ENCODE assay signal across 1 cellular context in the genomic region with DNA sequence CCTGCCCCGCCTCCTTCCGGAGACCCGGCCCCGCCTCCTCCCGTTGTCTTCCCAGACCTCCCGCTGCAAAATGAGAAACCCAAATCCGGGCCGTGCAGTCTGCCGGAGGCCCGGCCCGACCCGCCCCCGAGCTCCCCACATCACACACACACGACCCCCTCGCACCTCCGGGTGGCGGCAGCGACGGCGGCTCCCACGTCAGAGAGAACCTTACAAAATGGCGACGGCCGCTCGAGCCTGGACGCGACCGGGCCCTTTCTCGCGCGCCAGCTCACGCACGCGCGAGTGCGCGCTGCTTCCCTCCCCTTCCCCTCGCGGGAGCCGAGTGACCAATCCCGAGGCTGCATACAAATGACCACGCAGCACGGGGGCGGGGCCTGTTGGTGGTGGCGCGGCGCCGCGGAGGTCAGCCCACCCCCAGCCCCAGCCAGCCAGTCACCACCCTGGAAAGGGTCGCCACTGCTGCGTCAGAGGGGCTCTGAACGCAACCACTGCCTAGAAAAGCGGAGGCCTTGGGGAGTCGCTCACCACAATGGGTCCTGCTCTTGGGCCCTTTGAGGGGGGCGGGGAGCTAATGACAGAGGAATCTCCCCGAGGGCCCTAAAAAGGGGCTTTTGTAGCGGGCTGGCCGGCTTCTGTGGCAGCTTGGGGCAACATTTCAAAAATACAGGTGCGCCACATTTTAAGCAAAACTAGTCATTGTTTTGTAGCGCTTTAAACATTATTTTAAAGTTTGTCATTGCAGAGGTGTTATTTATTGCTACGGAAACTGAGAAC.
A peak's percentile ranks its signal among the peaks of the same experiment; 100 is the strongest.
TF ChIP-seq lines count a peak whose summit lies in the region.

A gene with protein sequence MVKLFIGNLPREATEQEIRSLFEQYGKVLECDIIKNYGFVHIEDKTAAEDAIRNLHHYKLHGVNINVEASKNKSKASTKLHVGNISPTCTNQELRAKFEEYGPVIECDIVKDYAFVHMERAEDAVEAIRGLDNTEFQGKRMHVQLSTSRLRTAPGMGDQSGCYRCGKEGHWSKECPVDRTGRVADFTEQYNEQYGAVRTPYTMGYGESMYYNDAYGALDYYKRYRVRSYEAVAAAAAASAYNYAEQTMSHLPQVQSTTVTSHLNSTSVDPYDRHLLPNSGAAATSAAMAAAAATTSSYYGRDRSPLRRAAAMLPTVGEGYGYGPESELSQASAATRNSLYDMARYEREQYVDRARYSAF (minus strand): TSS at position 289 of the 777 bp plus-strand sequence. CDS start 808 bp downstream, outside the sequence.

TF ChIP-seq in HepG2, 621 proteins besides CTCF, POLR2A, EP300 and RAD21 (continued from another document and continues in another):
- 0 out of 2 replicates have a peak, but pooled peaks have one; percentile 21 for TF ChIP-seq SOX13 (IDR thresholded peaks at IDR 0.05)
- no peak; a peak in 1 of 4 replicates for TF ChIP-seq SOX13 (CRISPR knock-in tag; conservative IDR thresholded peaks at IDR 0.05 in 1 of 2, IDR thresholded peaks at IDR 0.05 in 1 of 2)
- TF ChIP-seq, protein P1, sequence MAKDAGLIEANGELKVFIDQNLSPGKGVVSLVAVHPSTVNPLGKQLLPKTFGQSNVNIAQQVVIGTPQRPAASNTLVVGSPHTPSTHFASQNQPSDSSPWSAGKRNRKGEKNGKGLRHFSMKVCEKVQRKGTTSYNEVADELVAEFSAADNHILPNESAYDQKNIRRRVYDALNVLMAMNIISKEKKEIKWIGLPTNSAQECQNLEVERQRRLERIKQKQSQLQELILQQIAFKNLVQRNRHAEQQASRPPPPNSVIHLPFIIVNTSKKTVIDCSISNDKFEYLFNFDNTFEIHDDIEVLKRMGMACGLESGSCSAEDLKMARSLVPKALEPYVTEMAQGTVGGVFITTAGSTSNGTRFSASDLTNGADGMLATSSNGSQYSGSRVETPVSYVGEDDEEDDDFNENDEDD (CRISPR knock-in tag; IDR thresholded peaks at IDR 0.05; ENCODE audit: borderline replicate concordance) = peak; percentile 93
- TF ChIP-seq, protein P2, sequence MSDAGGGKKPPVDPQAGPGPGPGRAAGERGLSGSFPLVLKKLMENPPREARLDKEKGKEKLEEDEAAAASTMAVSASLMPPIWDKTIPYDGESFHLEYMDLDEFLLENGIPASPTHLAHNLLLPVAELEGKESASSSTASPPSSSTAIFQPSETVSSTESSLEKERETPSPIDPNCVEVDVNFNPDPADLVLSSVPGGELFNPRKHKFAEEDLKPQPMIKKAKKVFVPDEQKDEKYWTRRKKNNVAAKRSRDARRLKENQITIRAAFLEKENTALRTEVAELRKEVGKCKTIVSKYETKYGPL (CRISPR knock-in tag; IDR thresholded peaks at IDR 0.05) = no peak
- TF ChIP-seq, protein P3, sequence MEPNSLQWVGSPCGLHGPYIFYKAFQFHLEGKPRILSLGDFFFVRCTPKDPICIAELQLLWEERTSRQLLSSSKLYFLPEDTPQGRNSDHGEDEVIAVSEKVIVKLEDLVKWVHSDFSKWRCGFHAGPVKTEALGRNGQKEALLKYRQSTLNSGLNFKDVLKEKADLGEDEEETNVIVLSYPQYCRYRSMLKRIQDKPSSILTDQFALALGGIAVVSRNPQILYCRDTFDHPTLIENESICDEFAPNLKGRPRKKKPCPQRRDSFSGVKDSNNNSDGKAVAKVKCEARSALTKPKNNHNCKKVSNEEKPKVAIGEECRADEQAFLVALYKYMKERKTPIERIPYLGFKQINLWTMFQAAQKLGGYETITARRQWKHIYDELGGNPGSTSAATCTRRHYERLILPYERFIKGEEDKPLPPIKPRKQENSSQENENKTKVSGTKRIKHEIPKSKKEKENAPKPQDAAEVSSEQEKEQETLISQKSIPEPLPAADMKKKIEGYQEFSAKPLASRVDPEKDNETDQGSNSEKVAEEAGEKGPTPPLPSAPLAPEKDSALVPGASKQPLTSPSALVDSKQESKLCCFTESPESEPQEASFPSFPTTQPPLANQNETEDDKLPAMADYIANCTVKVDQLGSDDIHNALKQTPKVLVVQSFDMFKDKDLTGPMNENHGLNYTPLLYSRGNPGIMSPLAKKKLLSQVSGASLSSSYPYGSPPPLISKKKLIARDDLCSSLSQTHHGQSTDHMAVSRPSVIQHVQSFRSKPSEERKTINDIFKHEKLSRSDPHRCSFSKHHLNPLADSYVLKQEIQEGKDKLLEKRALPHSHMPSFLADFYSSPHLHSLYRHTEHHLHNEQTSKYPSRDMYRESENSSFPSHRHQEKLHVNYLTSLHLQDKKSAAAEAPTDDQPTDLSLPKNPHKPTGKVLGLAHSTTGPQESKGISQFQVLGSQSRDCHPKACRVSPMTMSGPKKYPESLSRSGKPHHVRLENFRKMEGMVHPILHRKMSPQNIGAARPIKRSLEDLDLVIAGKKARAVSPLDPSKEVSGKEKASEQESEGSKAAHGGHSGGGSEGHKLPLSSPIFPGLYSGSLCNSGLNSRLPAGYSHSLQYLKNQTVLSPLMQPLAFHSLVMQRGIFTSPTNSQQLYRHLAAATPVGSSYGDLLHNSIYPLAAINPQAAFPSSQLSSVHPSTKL (CRISPR knock-in tag; IDR thresholded peaks at IDR 0.05) = peak; percentile 36; the same call in 1 of the 2 replicates
- no peak for TF ChIP-seq ZNF354B (CRISPR knock-in tag; IDR thresholded peaks at IDR 0.05)
- no peak; the same call in 1 of the 2 replicates for TF ChIP-seq ZNF138 (CRISPR knock-in tag; IDR thresholded peaks at IDR 0.05; ENCODE audit: low read depth)
- TF ChIP-seq ZFX (CRISPR knock-in tag; IDR thresholded peaks at IDR 0.05; ENCODE audit: low read depth) = peak; percentile 86
- TF ChIP-seq, protein P4, sequence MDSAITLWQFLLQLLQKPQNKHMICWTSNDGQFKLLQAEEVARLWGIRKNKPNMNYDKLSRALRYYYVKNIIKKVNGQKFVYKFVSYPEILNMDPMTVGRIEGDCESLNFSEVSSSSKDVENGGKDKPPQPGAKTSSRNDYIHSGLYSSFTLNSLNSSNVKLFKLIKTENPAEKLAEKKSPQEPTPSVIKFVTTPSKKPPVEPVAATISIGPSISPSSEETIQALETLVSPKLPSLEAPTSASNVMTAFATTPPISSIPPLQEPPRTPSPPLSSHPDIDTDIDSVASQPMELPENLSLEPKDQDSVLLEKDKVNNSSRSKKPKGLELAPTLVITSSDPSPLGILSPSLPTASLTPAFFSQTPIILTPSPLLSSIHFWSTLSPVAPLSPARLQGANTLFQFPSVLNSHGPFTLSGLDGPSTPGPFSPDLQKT (CRISPR knock-in tag; IDR thresholded peaks at IDR 0.05; ENCODE audit: borderline replicate concordance) = no peak
- TF ChIP-seq SP4 (CRISPR knock-in tag; IDR thresholded peaks at IDR 0.05) = peak; percentile 73; the same call in 1 of the 2 replicates
- TF ChIP-seq ISX (CRISPR knock-in tag; conservative IDR thresholded peaks at IDR 0.05) = no peak
- 0 out of 2 replicates have a peak, but pooled peaks have one; percentile 27 for TF ChIP-seq ZNF317 (CRISPR knock-in tag; IDR thresholded peaks at IDR 0.05)
- no peak; the same call in 1 of the 2 replicates for TF ChIP-seq HDAC1 (CRISPR knock-in tag; IDR thresholded peaks at IDR 0.05)
- no peak for TF ChIP-seq ZNF773 (CRISPR knock-in tag; IDR thresholded peaks at IDR 0.05; ENCODE audit: borderline replicate concordance)
- TF ChIP-seq, protein P5, sequence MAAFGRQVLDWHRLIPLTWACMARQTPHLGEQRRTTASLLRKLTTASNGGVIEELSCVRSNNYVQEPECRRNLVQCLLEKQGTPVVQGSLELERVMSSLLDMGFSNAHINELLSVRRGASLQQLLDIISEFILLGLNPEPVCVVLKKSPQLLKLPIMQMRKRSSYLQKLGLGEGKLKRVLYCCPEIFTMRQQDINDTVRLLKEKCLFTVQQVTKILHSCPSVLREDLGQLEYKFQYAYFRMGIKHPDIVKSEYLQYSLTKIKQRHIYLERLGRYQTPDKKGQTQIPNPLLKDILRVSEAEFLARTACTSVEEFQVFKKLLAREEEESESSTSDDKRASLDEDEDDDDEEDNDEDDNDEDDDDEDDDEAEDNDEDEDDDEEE (CRISPR knock-in tag; IDR thresholded peaks at IDR 0.05) = peak; percentile 58; the same call in 1 of the 2 replicates
- TF ChIP-seq ZNF546 (CRISPR knock-in tag; conservative IDR thresholded peaks at IDR 0.05) = peak; percentile 69
- TF ChIP-seq, protein P6, sequence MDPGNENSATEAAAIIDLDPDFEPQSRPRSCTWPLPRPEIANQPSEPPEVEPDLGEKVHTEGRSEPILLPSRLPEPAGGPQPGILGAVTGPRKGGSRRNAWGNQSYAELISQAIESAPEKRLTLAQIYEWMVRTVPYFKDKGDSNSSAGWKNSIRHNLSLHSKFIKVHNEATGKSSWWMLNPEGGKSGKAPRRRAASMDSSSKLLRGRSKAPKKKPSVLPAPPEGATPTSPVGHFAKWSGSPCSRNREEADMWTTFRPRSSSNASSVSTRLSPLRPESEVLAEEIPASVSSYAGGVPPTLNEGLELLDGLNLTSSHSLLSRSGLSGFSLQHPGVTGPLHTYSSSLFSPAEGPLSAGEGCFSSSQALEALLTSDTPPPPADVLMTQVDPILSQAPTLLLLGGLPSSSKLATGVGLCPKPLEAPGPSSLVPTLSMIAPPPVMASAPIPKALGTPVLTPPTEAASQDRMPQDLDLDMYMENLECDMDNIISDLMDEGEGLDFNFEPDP (CRISPR knock-in tag; conservative IDR thresholded peaks at IDR 0.05) = 0 out of 2 replicates have a peak, but pooled peaks have one; percentile 63
- TF ChIP-seq, protein P7, sequence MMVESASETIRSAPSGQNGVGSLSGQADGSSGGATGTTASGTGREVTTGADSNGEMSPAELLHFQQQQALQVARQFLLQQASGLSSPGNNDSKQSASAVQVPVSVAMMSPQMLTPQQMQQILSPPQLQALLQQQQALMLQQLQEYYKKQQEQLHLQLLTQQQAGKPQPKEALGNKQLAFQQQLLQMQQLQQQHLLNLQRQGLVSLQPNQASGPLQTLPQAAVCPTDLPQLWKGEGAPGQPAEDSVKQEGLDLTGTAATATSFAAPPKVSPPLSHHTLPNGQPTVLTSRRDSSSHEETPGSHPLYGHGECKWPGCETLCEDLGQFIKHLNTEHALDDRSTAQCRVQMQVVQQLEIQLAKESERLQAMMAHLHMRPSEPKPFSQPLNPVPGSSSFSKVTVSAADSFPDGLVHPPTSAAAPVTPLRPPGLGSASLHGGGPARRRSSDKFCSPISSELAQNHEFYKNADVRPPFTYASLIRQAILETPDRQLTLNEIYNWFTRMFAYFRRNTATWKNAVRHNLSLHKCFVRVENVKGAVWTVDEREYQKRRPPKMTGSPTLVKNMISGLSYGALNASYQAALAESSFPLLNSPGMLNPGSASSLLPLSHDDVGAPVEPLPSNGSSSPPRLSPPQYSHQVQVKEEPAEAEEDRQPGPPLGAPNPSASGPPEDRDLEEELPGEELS (CRISPR knock-in tag; IDR thresholded peaks at IDR 0.05) = no peak; the same call in 1 of the 2 replicates
- TF ChIP-seq ZNF775 (CRISPR knock-in tag; IDR thresholded peaks at IDR 0.05; ENCODE audit: borderline replicate concordance) = no peak
- no peak for TF ChIP-seq ZNF761 (CRISPR knock-in tag; conservative IDR thresholded peaks at IDR 0.05)
- no peak for TF ChIP-seq ZNF251 (CRISPR knock-in tag; IDR thresholded peaks at IDR 0.05)
- 0 out of 2 replicates have a peak, but pooled peaks have one; percentile 22 for TF ChIP-seq ESRRA (CRISPR knock-in tag; IDR thresholded peaks at IDR 0.05; ENCODE audit: low read depth)
- TF ChIP-seq, protein P8, sequence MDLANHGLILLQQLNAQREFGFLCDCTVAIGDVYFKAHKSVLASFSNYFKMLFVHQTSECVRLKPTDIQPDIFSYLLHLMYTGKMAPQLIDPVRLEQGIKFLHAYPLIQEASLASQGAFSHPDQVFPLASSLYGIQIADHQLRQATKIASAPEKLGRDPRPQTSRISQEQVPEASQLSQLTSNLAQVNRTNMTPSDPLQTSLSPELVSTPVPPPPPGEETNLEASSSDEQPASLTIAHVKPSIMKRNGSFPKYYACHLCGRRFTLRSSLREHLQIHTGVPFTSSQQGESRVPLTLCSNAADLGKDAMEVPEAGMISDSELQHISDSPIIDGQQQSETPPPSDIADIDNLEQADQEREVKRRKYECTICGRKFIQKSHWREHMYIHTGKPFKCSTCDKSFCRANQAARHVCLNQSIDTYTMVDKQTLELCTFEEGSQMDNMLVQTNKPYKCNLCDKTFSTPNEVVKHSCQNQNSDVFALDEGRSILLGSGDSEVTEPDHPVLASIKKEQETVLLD (CRISPR knock-in tag; IDR thresholded peaks at IDR 0.05; ENCODE audit: low read depth) = no peak
- TF ChIP-seq ZNF616 (CRISPR knock-in tag; IDR thresholded peaks at IDR 0.05; ENCODE audit: low read depth) = 0 out of 2 replicates have a peak, but pooled peaks have one; percentile 42
- no peak for TF ChIP-seq ZNF207 (IDR thresholded peaks at IDR 0.05; ENCODE audit: borderline replicate concordance)
- TF ChIP-seq, protein P9, sequence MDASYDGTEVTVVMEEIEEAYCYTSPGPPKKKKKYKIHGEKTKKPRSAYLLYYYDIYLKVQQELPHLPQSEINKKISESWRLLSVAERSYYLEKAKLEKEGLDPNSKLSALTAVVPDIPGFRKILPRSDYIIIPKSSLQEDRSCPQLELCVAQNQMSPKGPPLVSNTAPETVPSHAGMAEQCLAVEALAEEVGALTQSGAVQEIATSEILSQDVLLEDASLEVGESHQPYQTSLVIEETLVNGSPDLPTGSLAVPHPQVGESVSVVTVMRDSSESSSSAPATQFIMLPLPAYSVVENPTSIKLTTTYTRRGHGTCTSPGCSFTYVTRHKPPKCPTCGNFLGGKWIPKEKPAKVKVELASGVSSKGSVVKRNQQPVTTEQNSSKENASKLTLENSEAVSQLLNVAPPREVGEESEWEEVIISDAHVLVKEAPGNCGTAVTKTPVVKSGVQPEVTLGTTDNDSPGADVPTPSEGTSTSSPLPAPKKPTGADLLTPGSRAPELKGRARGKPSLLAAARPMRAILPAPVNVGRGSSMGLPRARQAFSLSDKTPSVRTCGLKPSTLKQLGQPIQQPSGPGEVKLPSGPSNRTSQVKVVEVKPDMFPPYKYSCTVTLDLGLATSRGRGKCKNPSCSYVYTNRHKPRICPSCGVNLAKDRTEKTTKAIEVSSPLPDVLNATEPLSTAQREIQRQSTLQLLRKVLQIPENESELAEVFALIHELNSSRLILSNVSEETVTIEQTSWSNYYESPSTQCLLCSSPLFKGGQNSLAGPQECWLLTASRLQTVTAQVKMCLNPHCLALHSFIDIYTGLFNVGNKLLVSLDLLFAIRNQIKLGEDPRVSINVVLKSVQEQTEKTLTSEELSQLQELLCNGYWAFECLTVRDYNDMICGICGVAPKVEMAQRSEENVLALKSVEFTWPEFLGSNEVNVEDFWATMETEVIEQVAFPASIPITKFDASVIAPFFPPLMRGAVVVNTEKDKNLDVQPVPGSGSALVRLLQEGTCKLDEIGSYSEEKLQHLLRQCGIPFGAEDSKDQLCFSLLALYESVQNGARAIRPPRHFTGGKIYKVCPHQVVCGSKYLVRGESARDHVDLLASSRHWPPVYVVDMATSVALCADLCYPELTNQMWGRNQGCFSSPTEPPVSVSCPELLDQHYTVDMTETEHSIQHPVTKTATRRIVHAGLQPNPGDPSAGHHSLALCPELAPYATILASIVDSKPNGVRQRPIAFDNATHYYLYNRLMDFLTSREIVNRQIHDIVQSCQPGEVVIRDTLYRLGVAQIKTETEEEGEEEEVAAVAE (CRISPR knock-in tag; IDR thresholded peaks at IDR 0.05; ENCODE audit: borderline replicate concordance) = peak; percentile 86
- TF ChIP-seq SMAD3 (CRISPR knock-in tag; IDR thresholded peaks at IDR 0.05) = peak; percentile 48; the same call in 1 of the 2 replicates
- no peak for TF ChIP-seq SIX4 (CRISPR knock-in tag; IDR thresholded peaks at IDR 0.05)
